ENCODE assay signal across 11 cellular contexts in genomic region chr3:186866095-186866494, GRCh38. TPM values are rescaled to one million over a fixed set of nuclear protein-coding genes. Genes with fewer than 3 reads are reported as not detected.
"Had no signal": no experiment of that assay in that cellular context is flagged by ENCODE, and none has a peak within 500 bp of the region (broad histone marks: within the 10 kb centered on the region; RNA-seq: fewer than 3 reads in every experiment).

No MANE protein-coding gene starts in this region.

RNA-seq across cellular contexts. Expression of gene ADIPOQ, which starts 23.6 kb away (rescaled TPM):
- total RNA-seq: activated naive CD4-positive, alpha-beta T cell treated with anti-CD3 and anti-CD28 coated beads for 36 hours; activated naive CD4-positive, alpha-beta T cell treated with anti-CD3 and anti-CD28 coated beads, Interleukin-2, amount 50 U/mL, for 72 hours; activated naive CD8-positive, alpha-beta T cell treated with anti-CD3 and anti-CD28 coated beads for 36 hours; activated naive CD8-positive, alpha-beta T cell treated with anti-CD3 and anti-CD28 coated beads, Interleukin-2, amount 10 ng/mL, durations not matched to agents 7 days and 5 days; activated T-cell treated with anti-CD3 and anti-CD28 coated beads, Interleukin-2, amount 50 U/mL, for 4 hours; activated T-helper 1 cell treated with anti-CD3 and anti-CD28 coated beads, Interleukin-12 subunit alpha, Interleukin-12 subunit beta, Interleukin-2, Interleukin-4 antibody, amounts not matched to agents 30 ng/mL and 10 ng/mL and 1 ng/mL, durations not matched to agents 14 hours and 24 hours and 36 hours; activated T-helper 17 cell treated with anti-CD3 and anti-CD28 coated beads, Interleukin-2, amount 50 U/mL, for 72 hours; activated T-helper 2 cell treated with anti-CD3 and anti-CD28 coated beads, Interferon-gamma antibody, Interleukin-2, Interleukin-4, amounts not matched to agents 10 μg/mL and 5 μg/mL and 100 μg/mL, durations not matched to agents 14 hours and 24 hours and 36 hours; astrocyte; bronchial epithelial cell; cardiac muscle cell had no signal
- polyA plus RNA-seq: cardiac muscle cell had no signal
